9 cellular contexts compared by ENCODE assay signal in the genomic region with DNA sequence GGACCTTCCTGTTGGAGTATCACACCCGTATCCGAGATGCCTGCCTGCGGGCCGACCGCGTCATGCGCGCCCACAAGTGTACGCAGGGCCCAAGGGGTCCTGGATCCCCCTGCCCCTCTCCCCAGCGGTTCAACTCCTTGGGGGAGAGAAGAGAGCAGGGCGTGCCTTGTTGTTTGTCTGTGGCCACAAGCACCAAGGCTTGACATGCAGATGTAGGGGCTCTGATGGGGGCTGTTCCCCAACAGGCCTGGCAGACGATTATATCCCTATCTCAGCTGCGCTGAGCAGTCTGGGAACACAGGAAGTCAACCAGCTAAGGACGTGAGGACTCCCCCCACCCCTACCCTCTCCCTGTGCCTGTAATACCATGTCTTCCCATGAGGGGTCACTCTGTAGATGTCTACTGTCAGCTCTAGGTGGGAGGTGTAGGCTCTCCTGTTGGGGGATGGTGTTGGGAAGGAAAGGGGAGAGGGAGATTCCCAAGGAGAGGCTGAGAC. TPM values are rescaled to one million over a fixed set of nuclear protein-coding genes. Genes with fewer than 3 reads are reported as not detected.
DNase-seq lines count a peak whose midpoint lies in the region; ATAC-seq and TF ChIP-seq lines count a peak whose summit lies in the region.
"Had no signal": no experiment of that assay in that cellular context is flagged by ENCODE, and none has a peak within 500 bp of the region (broad histone marks: within the 10 kb centered on the region; RNA-seq: fewer than 3 reads in every experiment).

No MANE protein-coding gene starts in this region.

- TF ChIP-seq POLR2A in adrenal gland (IDR thresholded peaks at IDR 0.05) = peak in 1 of 2 donors; percentile 7

- TF ChIP-seq EP300 in Ishikawa (IDR thresholded peaks at IDR 0.05; ENCODE audit: borderline replicate concordance) = no peak

- ATAC-seq in HG03045 (IDR thresholded peaks at IDR 0.05; ENCODE audit: unreplicated experiment) = no peak

- DNase-seq in EH (ENCODE audit: low read depth) (peak; percentile 51), adrenal gland (no peak), kidney glomerular epithelial cell (lab: John Stamatoyannopoulos, UW) (no peak)
- DNase-seq in activated T-helper 1 cell treated with anti-CD3 and anti-CD28 coated beads, Interleukin-12 subunit alpha, Interleukin-12 subunit beta, Interleukin-2, Interleukin-4 antibody, amounts not matched to agents 30 ng/mL and 10 ng/mL and 1 ng/mL, durations not matched to agents 14 hours and 24 hours and 36 hours (ENCODE audit: low spot score) = no peak
- DNase-seq in stimulated activated CD4-positive, alpha-beta T cell treated with anti-CD3 and anti-CD28 coated beads, Interleukin-4, amount 100 ng/mL, for 4 hours = no peak

- H3K36me3 ChIP-seq in adrenal gland (replicated peaks in 1 of 2) (peaks cover 0 to 46% of the 10 kb centered on the region in 2 donors), mesodermal cell (ENCODE audit: control insufficient read depth, insufficient read depth, low read length) (peaks cover 52% of the 10 kb centered on the region)

- intact Hi-C loops in adrenal gland (cut with DNase I) = no loop called here
- intact Hi-C loops in activated T-helper 1 cell treated with anti-CD3 and anti-CD28 coated beads, Interleukin-12 subunit alpha, Interleukin-12 subunit beta, Interleukin-2, Interleukin-4 antibody, amounts not matched to agents 30 ng/mL and 10 ng/mL and 1 ng/mL, durations not matched to agents 14 hours and 24 hours and 36 hours (cut with micrococcal nuclease) = loop anchor here (10.0 kb wide), 2 partner anchors 494 to 1554 kb away; partner anchors contain the start of genes B4GAT1, BRMS1, PPP1CA and TBC1D10C

- no peaks in the 10 kb centered on the region for H3K27me3 ChIP-seq in adrenal gland

- peaks cover 46% of the 10 kb centered on the region for H3K36me3 Mint-ChIP-seq in activated T-helper 1 cell treated with anti-CD3 and anti-CD28 coated beads, Interleukin-12 subunit alpha, Interleukin-12 subunit beta, Interleukin-2, Interleukin-4 antibody, amounts not matched to agents 30 ng/mL and 10 ng/mL and 1 ng/mL, durations not matched to agents 14 hours and 24 hours and 36 hours (ENCODE audit: low read depth)

- no peak overlapping the region for H3K27ac Mint-ChIP-seq in activated T-helper 1 cell treated with anti-CD3 and anti-CD28 coated beads, Interleukin-12 subunit alpha, Interleukin-12 subunit beta, Interleukin-2, Interleukin-4 antibody, amounts not matched to agents 30 ng/mL and 10 ng/mL and 1 ng/mL, durations not matched to agents 14 hours and 24 hours and 36 hours

- peaks cover 29% of the 10 kb centered on the region for H3K4me1 Mint-ChIP-seq in activated T-helper 1 cell treated with anti-CD3 and anti-CD28 coated beads, Interleukin-12 subunit alpha, Interleukin-12 subunit beta, Interleukin-2, Interleukin-4 antibody, amounts not matched to agents 30 ng/mL and 10 ng/mL and 1 ng/mL, durations not matched to agents 14 hours and 24 hours and 36 hours (ENCODE audit: low read depth)

- H3K4me3 Mint-ChIP-seq in activated T-helper 1 cell treated with anti-CD3 and anti-CD28 coated beads, Interleukin-12 subunit alpha, Interleukin-12 subunit beta, Interleukin-2, Interleukin-4 antibody, amounts not matched to agents 30 ng/mL and 10 ng/mL and 1 ng/mL, durations not matched to agents 14 hours and 24 hours and 36 hours = no peak overlapping the region

- WGBS in adrenal gland, 4 donors = 85 to 89% (median 88%) methylated on average over 9 to 14 of the region's 14 CpGs
- WGBS in mesodermal cell (ENCODE audit: insufficient coverage in 2 of 2), 2 experiments = 94 to 98% methylated on average over 5 to 13 of the region's 14 CpGs

- H3K4me1 ChIP-seq in adrenal gland (replicated peaks in 1 of 2) (peaks cover 0 to 7% of the 10 kb centered on the region in 2 donors), mesodermal cell (ENCODE audit: control insufficient read depth, insufficient read depth, low read length, poor library complexity, severe bottlenecking) (peaks cover 14% of the 10 kb centered on the region)

- H3K27ac ChIP-seq in adrenal gland = no peak overlapping the region
- peak overlapping the region; percentile 16 for H3K27ac ChIP-seq in mesodermal cell (ENCODE audit: low read depth, low read length, severe bottlenecking)

- TF ChIP-seq CTCF in adrenal gland (IDR thresholded peaks at IDR 0.05) = peak in 5 of 6 experiments; percentile 10 to 49 (median 24)

- 0 out of 2 replicates have a peak, but pooled peaks have one; percentile 8 for TF ChIP-seq RAD21 in Ishikawa (IDR thresholded peaks at IDR 0.05; ENCODE audit: low read depth)

- H3K4me3 ChIP-seq in adrenal gland (no peak overlapping the region), mesodermal cell (ENCODE audit: extremely low read depth, insufficient read depth, low read length, poor library complexity, severe bottlenecking) (no peak overlapping the region)

- H3K27me3 Mint-ChIP-seq in activated T-helper 1 cell treated with anti-CD3 and anti-CD28 coated beads, Interleukin-12 subunit alpha, Interleukin-12 subunit beta, Interleukin-2, Interleukin-4 antibody, amounts not matched to agents 30 ng/mL and 10 ng/mL and 1 ng/mL, durations not matched to agents 14 hours and 24 hours and 36 hours (ENCODE audit: insufficient read depth) = peaks cover 1% of the 10 kb centered on the region

- H3K9me3 Mint-ChIP-seq in activated T-helper 1 cell treated with anti-CD3 and anti-CD28 coated beads, Interleukin-12 subunit alpha, Interleukin-12 subunit beta, Interleukin-2, Interleukin-4 antibody, amounts not matched to agents 30 ng/mL and 10 ng/mL and 1 ng/mL, durations not matched to agents 14 hours and 24 hours and 36 hours = peaks cover 9% of the 10 kb centered on the region

- H3K9me3 ChIP-seq in adrenal gland (replicated peaks in 1 of 3) (no peaks in the 10 kb centered on the region), mesodermal cell (ENCODE audit: control insufficient read depth, low read length) (no peaks in the 10 kb centered on the region)

TF ChIP-seq in Ishikawa, 13 proteins besides CTCF, POLR2A, EP300 and RAD21 (continues in another document):
- TF ChIP-seq TEAD4 (IDR thresholded peaks at IDR 0.05) (no peak), EGR1 (IDR thresholded peaks at IDR 0.05) (no peak), CREB1 (IDR thresholded peaks at IDR 0.05; ENCODE audit: low read depth) (no peak), TAF1 (IDR thresholded peaks at IDR 0.05; ENCODE audit: low read depth) (no peak), NFIC (IDR thresholded peaks at IDR 0.05) (no peak), ZBTB7A (IDR thresholded peaks at IDR 0.05; ENCODE audit: low read depth) (no peak), FOXM1 (IDR thresholded peaks at IDR 0.05; ENCODE audit: borderline replicate concordance, low read depth) (no peak), YY1 (IDR thresholded peaks at IDR 0.05; ENCODE audit: low read depth) (no peak), CEBPB (IDR thresholded peaks at IDR 0.05) (no peak)
- TF ChIP-seq, protein P1, sequence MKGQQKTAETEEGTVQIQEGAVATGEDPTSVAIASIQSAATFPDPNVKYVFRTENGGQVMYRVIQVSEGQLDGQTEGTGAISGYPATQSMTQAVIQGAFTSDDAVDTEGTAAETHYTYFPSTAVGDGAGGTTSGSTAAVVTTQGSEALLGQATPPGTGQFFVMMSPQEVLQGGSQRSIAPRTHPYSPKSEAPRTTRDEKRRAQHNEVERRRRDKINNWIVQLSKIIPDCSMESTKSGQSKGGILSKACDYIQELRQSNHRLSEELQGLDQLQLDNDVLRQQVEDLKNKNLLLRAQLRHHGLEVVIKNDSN (IDR thresholded peaks at IDR 0.05) = no peak

RNA-seq across cellular contexts. Expression of gene CFL1, which starts 6.8 kb away (rescaled TPM):
- 100 to 1,000 TPM; 354 to 765 (median 614) TPM for total RNA-seq in adrenal gland
- 100 to 1,000 TPM; 217 to 752 (median 376) TPM for polyA plus RNA-seq in adrenal gland
- 1,174 TPM for polyA plus RNA-seq in mesodermal cell (2013, experiment 1 of 2)
- 958 TPM for polyA plus RNA-seq in mesodermal cell (2013, experiment 2 of 2)
- total RNA-seq in activated T-helper 1 cell treated with anti-CD3 and anti-CD28 coated beads, Interleukin-12 subunit alpha, Interleukin-12 subunit beta, Interleukin-2, Interleukin-4 antibody, amounts not matched to agents 30 ng/mL and 10 ng/mL and 1 ng/mL, durations not matched to agents 14 hours and 24 hours and 36 hours = 1,020 and 1,061 TPM in 2 replicates

RNA-seq across cellular contexts. Expression of gene MUS81, which starts 9.1 kb away (rescaled TPM):
- total RNA-seq in adrenal gland = 10 to 100 TPM; 17.5 to 53.7 (median 41.1) TPM
- 100 to 1,000 TPM in 2 of 3 donors, 10 to 100 TPM in 1; 16.1 to 147 (median 103) TPM for polyA plus RNA-seq in adrenal gland
- 60.0 TPM for polyA plus RNA-seq in mesodermal cell (2013, experiment 1 of 2)
- polyA plus RNA-seq in mesodermal cell (2013, experiment 2 of 2) = 54.2 TPM
- 77.7 and 79.6 TPM in 2 replicates for total RNA-seq in activated T-helper 1 cell treated with anti-CD3 and anti-CD28 coated beads, Interleukin-12 subunit alpha, Interleukin-12 subunit beta, Interleukin-2, Interleukin-4 antibody, amounts not matched to agents 30 ng/mL and 10 ng/mL and 1 ng/mL, durations not matched to agents 14 hours and 24 hours and 36 hours

RNA-seq across cellular contexts. Expression of gene SNX32, which starts 17.4 kb away (rescaled TPM):
- 1 to 10 TPM in 1 of 8 donors, under 1 TPM in 4, not detected in 3; 0.25 to 1.2 (median 0.43) TPM for total RNA-seq in adrenal gland
- 1 to 10 TPM in 1 of 3 donors, under 1 TPM in 2; 0.11 to 1.1 (median 0.61) TPM for polyA plus RNA-seq in adrenal gland
- 2.4 TPM for polyA plus RNA-seq in mesodermal cell (2013, experiment 1 of 2)
- 1.7 TPM for polyA plus RNA-seq in mesodermal cell (2013, experiment 2 of 2)
- 1.6 and 1.9 TPM in 2 replicates for total RNA-seq in activated T-helper 1 cell treated with anti-CD3 and anti-CD28 coated beads, Interleukin-12 subunit alpha, Interleukin-12 subunit beta, Interleukin-2, Interleukin-4 antibody, amounts not matched to agents 30 ng/mL and 10 ng/mL and 1 ng/mL, durations not matched to agents 14 hours and 24 hours and 36 hours
- total RNA-seq: mononuclear cell had no signal

RNA-seq across cellular contexts. Expression of gene EFEMP2, which starts 21.5 kb away (rescaled TPM):
- 100 to 1,000 TPM in 2 of 8 donors, 10 to 100 TPM in 6; 34.4 to 111 (median 63.6) TPM for total RNA-seq in adrenal gland
- polyA plus RNA-seq in adrenal gland = 100 to 1,000 TPM in 1 of 3 donors, 10 to 100 TPM in 2; 20.3 to 156 (median 92.9) TPM
- 142 TPM for polyA plus RNA-seq in mesodermal cell (2013, experiment 1 of 2)
- polyA plus RNA-seq in mesodermal cell (2013, experiment 2 of 2) = 117 TPM
- 6.5 and 7.9 TPM in 2 replicates for total RNA-seq in activated T-helper 1 cell treated with anti-CD3 and anti-CD28 coated beads, Interleukin-12 subunit alpha, Interleukin-12 subunit beta, Interleukin-2, Interleukin-4 antibody, amounts not matched to agents 30 ng/mL and 10 ng/mL and 1 ng/mL, durations not matched to agents 14 hours and 24 hours and 36 hours

RNA-seq across cellular contexts. Expression of gene CTSW, which starts 28.5 kb away (rescaled TPM):
- 1 to 10 TPM in 3 of 8 donors, under 1 TPM in 3, not detected in 2; 0.28 to 3.4 (median 0.94) TPM for total RNA-seq in adrenal gland
- polyA plus RNA-seq in adrenal gland = 1 to 10 TPM in 2 of 3 donors, under 1 TPM in 1; 0.88 to 4.8 (median 2.9) TPM
- polyA plus RNA-seq in mesodermal cell (2013, experiment 1 of 2) = not detected
- not detected for polyA plus RNA-seq in mesodermal cell (2013, experiment 2 of 2)
- total RNA-seq in activated T-helper 1 cell treated with anti-CD3 and anti-CD28 coated beads, Interleukin-12 subunit alpha, Interleukin-12 subunit beta, Interleukin-2, Interleukin-4 antibody, amounts not matched to agents 30 ng/mL and 10 ng/mL and 1 ng/mL, durations not matched to agents 14 hours and 24 hours and 36 hours = 5.7 and 7.4 TPM in 2 replicates
